Comparison of ENCODE assay signal across 20 cellular contexts in genomic region chr4:110953191-110953590, GRCh38.
DNase-seq lines count a peak whose midpoint lies in the region; ATAC-seq, FAIRE-seq and TF ChIP-seq lines count a peak whose summit lies in the region.
"Had no signal": no experiment of that assay in that cellular context is flagged by ENCODE, and none has a peak within 500 bp of the region (broad histone marks: within the 10 kb centered on the region; RNA-seq: fewer than 3 reads in every experiment).

No MANE protein-coding gene starts in this region.

- no peaks in the 10 kb centered on the region for H3F3A ChIP-seq in smooth muscle cell (ENCODE audit: low read depth)

- H3K4me3 Mint-ChIP-seq in activated CD8-positive, alpha-beta T cell treated with anti-CD3 and anti-CD28 coated beads, Interleukin-2, amount 10 ng/mL, durations not matched to agents 7 days and 5 days = no peak overlapping the region
- H3K4me3 Mint-ChIP-seq: B cell, GM23338 had no signal

- H3K27me3 Mint-ChIP-seq in activated CD8-positive, alpha-beta T cell treated with anti-CD3 and anti-CD28 coated beads, Interleukin-2, amount 10 ng/mL, durations not matched to agents 7 days and 5 days (ENCODE audit: low read depth) = no peaks in the 10 kb centered on the region
- H3K27me3 Mint-ChIP-seq: B cell had no signal

- peak overlapping the region; percentile 88 for H3K27ac ChIP-seq in smooth muscle cell (ENCODE audit: low read depth)
- H3K27ac ChIP-seq: KMS-11 had no signal

- DNase-seq in GM19239 (ENCODE audit: insufficient read length, low spot score) = no peak
- peak; percentile 7 for DNase-seq in NCI-H226
- DNase-seq in fibroblast of the aortic adventitia (ENCODE audit: low read depth) = peak; percentile 10
- no peak for DNase-seq in smooth muscle cell (lab: John Stamatoyannopoulos, UW; ENCODE audit: unreplicated experiment)
- DNase-seq in activated CD8-positive, alpha-beta T cell treated with anti-CD3 and anti-CD28 coated beads, Interleukin-2, amount 10 ng/mL, durations not matched to agents 7 days and 5 days = no peak
- DNase-seq in G401 (ENCODE audit: low spot score) = no peak
- no peak for DNase-seq in putamen (ENCODE audit: low spot score)
- DNase-seq: COR-L47, HCEC 1CT, NCI-H1417 treated with DMSO at 0.1 percent for 48 hours, NCI-H187 treated with DMSO at 0.1 percent for 48 hours, NCI-H345, NCI-H524 treated with DMSO at 0.1 percent for 48 hours, PC-3, RPMI8226, SIG-M5 had no signal

- peak overlapping the region; percentile 83 for H3K4me2 ChIP-seq in smooth muscle cell
- H3K4me2 ChIP-seq: GM23338, KMS-11 had no signal

- POLR2A ChIA-PET in activated CD8-positive, alpha-beta T cell treated with anti-CD3 and anti-CD28 coated beads, Interleukin-2, amount 10 ng/mL, durations not matched to agents 7 days and 5 days (lab: Charles Lee) = no interaction called here

- H3K4me1 Mint-ChIP-seq in activated CD8-positive, alpha-beta T cell treated with anti-CD3 and anti-CD28 coated beads, Interleukin-2, amount 10 ng/mL, durations not matched to agents 7 days and 5 days (ENCODE audit: low read depth) = no peaks in the 10 kb centered on the region
- H3K4me1 Mint-ChIP-seq: B cell, GM23338 had no signal

- peak overlapping the region; percentile 86 for H2AFZ ChIP-seq in smooth muscle cell (ENCODE audit: low read depth)
- H2AFZ ChIP-seq: GM23338 had no signal

- H3K4me1 ChIP-seq in smooth muscle cell (ENCODE audit: low read depth) = peaks cover 49% of the 10 kb centered on the region

- H3K79me2 ChIP-seq in smooth muscle cell (ENCODE audit: low read depth) = peaks cover 80% of the 10 kb centered on the region

- H3K9me3 ChIP-seq in smooth muscle cell (replicated peaks; ENCODE audit: low read depth) = no peaks in the 10 kb centered on the region

- TF ChIP-seq CTCF in fibroblast of the aortic adventitia (IDR thresholded peaks at IDR 0.05; ENCODE audit: insufficient read depth, low read length) (no peak), smooth muscle cell (IDR thresholded peaks at IDR 0.05; ENCODE audit: borderline replicate concordance, insufficient read depth, poor library complexity, severe bottlenecking) (no peak)

- H3K27ac Mint-ChIP-seq in activated CD8-positive, alpha-beta T cell treated with anti-CD3 and anti-CD28 coated beads, Interleukin-2, amount 10 ng/mL, durations not matched to agents 7 days and 5 days = no peak overlapping the region
- H3K27ac Mint-ChIP-seq: B cell, GM23338 had no signal

- H4K20me1 ChIP-seq in smooth muscle cell (ENCODE audit: low read depth) = no peaks in the 10 kb centered on the region

- in situ Hi-C loops in G401 (cut with HindIII; ENCODE audit: low sequenced_read_pairs) = no loop called here

- WGBS in smooth muscle cell (ENCODE audit: low lambda C conversion rate) = 25% methylated on average over 1 of the region's 1 CpG

- no peak overlapping the region for H3K4me3 ChIP-seq in fibroblast of the aortic adventitia (ENCODE audit: low read depth, low read length)
- peak overlapping the region; percentile 29 for H3K4me3 ChIP-seq in smooth muscle cell
- H3K4me3 ChIP-seq: GM23338 had no signal

- H3K9ac ChIP-seq in smooth muscle cell (ENCODE audit: low read depth) = peak overlapping the region; percentile 68
- H3K9ac ChIP-seq: KMS-11 had no signal

- no peaks in the 10 kb centered on the region for H3K36me3 Mint-ChIP-seq in activated CD8-positive, alpha-beta T cell treated with anti-CD3 and anti-CD28 coated beads, Interleukin-2, amount 10 ng/mL, durations not matched to agents 7 days and 5 days (ENCODE audit: low read depth)

- CTCF ChIA-PET in activated CD8-positive, alpha-beta T cell treated with anti-CD3 and anti-CD28 coated beads, Interleukin-2, amount 10 ng/mL, durations not matched to agents 7 days and 5 days (lab: Charles Lee) = no interaction called here

- H3K9me3 Mint-ChIP-seq in activated CD8-positive, alpha-beta T cell treated with anti-CD3 and anti-CD28 coated beads, Interleukin-2, amount 10 ng/mL, durations not matched to agents 7 days and 5 days (ENCODE audit: insufficient read depth) = no peaks in the 10 kb centered on the region
- H3K9me3 Mint-ChIP-seq: GM23338 had no signal

- ATAC-seq in HG02885 (IDR thresholded peaks at IDR 0.05; ENCODE audit: poor library complexity, unreplicated experiment) = no peak
- no peak for ATAC-seq in activated CD8-positive, alpha-beta T cell treated with anti-CD3 and anti-CD28 coated beads, Interleukin-2, amount 10 ng/mL, durations not matched to agents 7 days and 5 days
- ATAC-seq: GM23338, PC-3 had no signal

- FAIRE-seq in GM19239 (lab: Jason Lieb, UNC) = peak; percentile 23

- no peaks in the 10 kb centered on the region for H3K27me3 ChIP-seq in smooth muscle cell (ENCODE audit: low read depth)

- H3K36me3 ChIP-seq in smooth muscle cell (ENCODE audit: low read depth) = no peaks in the 10 kb centered on the region

Comparison
In these comparisons a context has a peak if more than half of its experiments do, and no peak if none do; other contexts are left out.
1. DNase-seq: peak in NCI-H226 (single experiment) and fibroblast of the aortic adventitia (single experiment); none in GM19239 (single experiment), smooth muscle cell (single experiment), activated CD8-positive, alpha-beta T cell treated with anti-CD3 and anti-CD28 coated beads, Interleukin-2, amount 10 ng/mL, durations not matched to agents 7 days and 5 days (single experiment), G401 (single experiment) and putamen (single experiment).